1 cellular context compared by ENCODE assay signal in genomic region chr14:55025948-55026347, GRCh38.
TF ChIP-seq lines count a peak whose summit lies in the region.

No MANE protein-coding gene starts in this region.

TF ChIP-seq in HepG2, 621 proteins besides CTCF, POLR2A, EP300 and RAD21:
- no peak for TF ChIP-seq ZNF124 (CRISPR knock-in tag; IDR thresholded peaks at IDR 0.05)
- no peak for TF ChIP-seq FIP1L1 (IDR thresholded peaks at IDR 0.05; ENCODE audit: borderline replicate concordance, insufficient read depth, low read depth, low read length)
- no peak for TF ChIP-seq IRF2 (CRISPR knock-in tag; IDR thresholded peaks at IDR 0.05)
- no peak for TF ChIP-seq ATF3 (CRISPR knock-in tag; IDR thresholded peaks at IDR 0.05)
- TF ChIP-seq MXD1 (CRISPR knock-in tag; IDR thresholded peaks at IDR 0.05), result no peak
